In genomic region chr2:241071677-241072111, GRCh38 we compare ENCODE assay signal across 1 cellular context.
TF ChIP-seq lines count a peak whose summit lies in the region.

No MANE protein-coding gene starts in this region.

TF ChIP-seq in IMR-90, 13 proteins besides CTCF, POLR2A, EP300 and RAD21:
- no peak for TF ChIP-seq BHLHE40 (IDR thresholded peaks at IDR 0.05; ENCODE audit: low read depth, low read length)
- no peak for TF ChIP-seq RCOR1 (IDR thresholded peaks at IDR 0.05; ENCODE audit: insufficient replicate concordance, low read length)
- TF ChIP-seq ELK1 (IDR thresholded peaks at IDR 0.05; ENCODE audit: borderline replicate concordance, low read depth, low read length): no peak
- TF ChIP-seq MAZ (IDR thresholded peaks at IDR 0.05; ENCODE audit: borderline replicate concordance, low read depth, low read length): no peak
- no peak for TF ChIP-seq NFE2L2 (IDR thresholded peaks at IDR 0.05; ENCODE audit: low read depth, low read length)
- no peak for TF ChIP-seq SMC3 (IDR thresholded peaks at IDR 0.05; ENCODE audit: low read depth, low read length)
- no peak for TF ChIP-seq CHD1 (IDR thresholded peaks at IDR 0.05; ENCODE audit: low read depth, low read length)
- no peak for TF ChIP-seq MAFK (IDR thresholded peaks at IDR 0.05; ENCODE audit: low read depth, low read length)
- no peak for TF ChIP-seq FOS (IDR thresholded peaks at IDR 0.05; ENCODE audit: low read depth, low read length)
- TF ChIP-seq MXI1 (IDR thresholded peaks at IDR 0.05; ENCODE audit: borderline replicate concordance, low read depth, low read length): no peak
- no peak for TF ChIP-seq USF2 (IDR thresholded peaks at IDR 0.05; ENCODE audit: low read depth, low read length)
- TF ChIP-seq CEBPB (IDR thresholded peaks at IDR 0.05; ENCODE audit: low read depth, low read length): no peak
- no peak for TF ChIP-seq RFX5 (IDR thresholded peaks at IDR 0.05; ENCODE audit: low read depth, low read length)
